In genomic region chr16:12060751-12061150, GRCh38 we compare ENCODE assay signal across 19 cellular contexts.
DNase-seq lines count a peak whose midpoint lies in the region; ATAC-seq lines count a peak whose summit lies in the region.
"Had no signal": no experiment of that assay in that cellular context is flagged by ENCODE, and none has a peak within 500 bp of the region (broad histone marks: within the 10 kb centered on the region; RNA-seq: fewer than 3 reads in every experiment).

No MANE protein-coding gene starts in this region.

- no peak for ATAC-seq in Right ventricle myocardium superior (ENCODE audit: poor library complexity)
- peak; percentile 35 for ATAC-seq in left lobe of liver
- ATAC-seq: activated naive CD8-positive, alpha-beta T cell treated with anti-CD3 and anti-CD28 coated beads, Interleukin-2, amount 50 U/mL, for 24 hours; effector memory CD8-positive, alpha-beta T cell; left colon had no signal

- intact Hi-C loops in cardiac septum (cut with DNase I) (loop anchor here (10.0 kb wide), 2 partner anchors 186 to 656 kb away; no protein-coding TSS in a partner anchor), Right ventricle myocardium superior (cut with DNase I) (loop anchor here (10.0 kb wide), 1 partner anchor 666 kb away; no protein-coding TSS in a partner anchor)

- DNase-seq in cardiac septum (ENCODE audit: low spot score) (peak; percentile 71), Right ventricle myocardium superior (no peak), HK-2 (ENCODE audit: unreplicated experiment) (peak; percentile 56), left lobe of liver (ENCODE audit: low spot score) (no peak), H4 (ENCODE audit: low spot score) (no peak), cortex of kidney (lab: John Stamatoyannopoulos, UW) (no peak), NCI-H1092 treated with DMSO at 0.1 percent for 48 hours (lab: John Stamatoyannopoulos, UW) (no peak), NCI-H2029 (lab: John Stamatoyannopoulos, UW) (no peak)
- DNase-seq: 8988T; activated CD8-positive, alpha-beta memory T cell treated with anti-CD3 and anti-CD28 coated beads for 24 hours; activated naive CD8-positive, alpha-beta T cell treated with anti-CD3 and anti-CD28 coated beads, Interleukin-2, amount 50 U/mL, for 24 hours; DMS79; effector memory CD8-positive, alpha-beta T cell; left colon; NCI-H1105; pancreas; SHP77; small intestine; tibial artery had no signal

Comparison
In these comparisons a context has a peak if more than half of its experiments do, and no peak if none do; other contexts are left out.
1. DNase-seq: peak in cardiac septum (single experiment) and HK-2 (single experiment); none in Right ventricle myocardium superior (single experiment), left lobe of liver (single experiment), H4 (single experiment), cortex of kidney (single experiment), NCI-H1092 treated with DMSO at 0.1 percent for 48 hours (single experiment) and NCI-H2029 (single experiment).